Comparison of ENCODE assay signal across 8 cellular contexts in the genomic region with DNA sequence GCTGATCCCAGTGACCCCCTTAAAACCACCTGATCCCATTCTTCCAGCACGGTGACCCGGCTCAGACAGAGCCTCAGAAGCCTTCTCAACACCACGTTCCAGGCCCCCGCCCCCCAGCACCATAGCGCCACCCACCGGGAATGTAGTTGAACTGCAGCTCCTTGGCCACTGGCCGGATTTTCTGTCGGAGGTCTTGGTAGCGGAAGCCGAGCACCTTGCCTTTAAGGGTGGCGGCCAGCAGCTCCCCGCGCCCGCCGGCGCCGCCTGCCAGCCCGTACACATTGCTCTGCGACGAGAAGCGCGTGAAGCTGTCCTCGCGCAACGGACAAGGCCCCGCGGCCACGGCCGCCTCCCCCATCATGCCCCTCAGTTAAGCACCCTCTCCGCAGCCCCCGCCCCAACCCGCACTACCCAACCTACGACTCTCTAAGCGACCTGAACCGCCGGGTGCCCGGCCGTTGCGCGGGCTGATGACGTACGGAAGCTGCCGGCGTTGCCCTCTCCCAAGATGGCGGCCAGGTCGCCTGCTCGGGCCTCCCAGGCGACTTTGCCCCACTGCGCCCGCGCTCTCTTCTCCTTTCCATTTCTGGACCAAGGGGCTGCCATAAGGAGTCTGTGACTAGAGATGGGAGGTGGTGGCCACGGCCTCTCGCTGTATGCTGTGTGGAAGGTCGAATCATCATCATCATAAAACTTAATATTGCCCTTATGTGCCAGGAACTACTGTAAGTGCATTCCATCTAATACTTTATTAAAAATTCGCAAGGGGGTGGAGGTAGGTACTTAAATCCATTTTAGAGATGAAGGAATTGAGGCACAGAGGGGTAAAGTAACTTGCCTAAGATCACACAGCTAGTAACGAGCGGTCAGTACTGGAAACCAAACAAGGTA.
A peak's percentile ranks its signal among the peaks of the same experiment; 100 is the strongest.
DNase-seq lines count a peak whose midpoint lies in the region; ATAC-seq and TF ChIP-seq lines count a peak whose summit lies in the region.

A gene (minus strand): TSS at position 420 of the 891 bp plus-strand sequence. CDS start 59 bp downstream, at position 361.

- ATAC-seq in GM18498 (IDR thresholded peaks at IDR 0.05; ENCODE audit: unreplicated experiment) (peak; percentile 73), HG02981 (IDR thresholded peaks at IDR 0.05; ENCODE audit: unreplicated experiment) (peak; percentile 68), GM18519 (IDR thresholded peaks at IDR 0.05; ENCODE audit: low FRiP score, unreplicated experiment) (no peak)

- TF ChIP-seq CTCF in astrocyte of the spinal cord (IDR thresholded peaks at IDR 0.05; ENCODE audit: low read depth, low read length) (peak; percentile 98), retinal pigment epithelial cell (conservative IDR thresholded peaks at IDR 0.05; ENCODE audit: low read depth, low read length) (peak; percentile 93)

- H3K4me3 ChIP-seq in astrocyte of the spinal cord (ENCODE audit: low read depth, low read length) (peak within 1 kb of the TSS; percentile 64), retinal pigment epithelial cell (ENCODE audit: low read length) (peak within 1 kb of the TSS; percentile 67)

- DNase-seq in NCI-H2081 (lab: John Stamatoyannopoulos, UW) (peak; percentile 83 to 88), T1000 (lab: John Stamatoyannopoulos, UW) (peak; percentile 85), astrocyte of the spinal cord (ENCODE audit: low read depth, low spot score) (peak; percentile 95), hypothalamus (lab: John Stamatoyannopoulos, UW) (peak; percentile 52 to 99 (median 91)), retinal pigment epithelial cell (ENCODE audit: low read depth) (peak; percentile 56)

- in situ Hi-C loops in astrocyte of the spinal cord (cut with HindIII; ENCODE audit: low sequenced_read_pairs): no loop called here
